26 cellular contexts compared by ENCODE assay signal in the genomic region with DNA sequence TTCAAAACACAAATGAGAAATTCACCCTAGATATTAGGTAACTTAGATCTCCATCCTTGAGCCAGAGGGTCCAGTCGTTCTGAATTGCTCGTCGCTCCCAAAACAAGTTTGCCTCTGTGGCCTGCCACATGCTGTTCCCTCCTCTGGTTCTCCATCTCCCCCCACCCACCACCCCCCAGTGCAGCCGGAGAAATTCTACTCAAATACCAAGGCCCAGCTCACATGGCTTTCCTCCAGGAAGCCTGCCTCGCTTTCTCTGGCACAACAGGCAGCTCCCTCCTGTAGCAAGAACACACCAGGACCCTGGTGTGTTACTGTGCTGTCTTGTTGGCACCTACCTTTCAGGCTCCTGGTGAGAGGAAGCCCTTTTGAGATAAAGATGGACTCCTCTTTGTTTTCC. TPM values are rescaled to one million over a fixed set of nuclear protein-coding genes. Genes with fewer than 3 reads are reported as not detected.
"Had no signal": no experiment of that assay in that cellular context is flagged by ENCODE, and none has a peak within 500 bp of the region (broad histone marks: within the 10 kb centered on the region; RNA-seq: fewer than 3 reads in every experiment).

No MANE protein-coding gene starts in this region.

- H3K27ac ChIP-seq: coronary artery, dorsolateral prefrontal cortex, epithelial cell of prostate, esophagus squamous epithelium, gastrocnemius medialis, heart right ventricle, left ventricle myocardium inferior, lower lobe of right lung had no signal

- DNase-seq: dermis blood vessel endothelial cell; dorsolateral prefrontal cortex; effector CD8-positive, alpha-beta T cell; effector memory CD8-positive, alpha-beta T cell; endodermal cell; erythroblast; esophagus squamous epithelium; foreskin fibroblast; foreskin melanocyte; gastrocnemius medialis; glutamatergic neuron; head of caudate nucleus; heart right ventricle; hippocampal formation; kidney; kidney glomerular epithelial cell; left colon; left ventricle myocardium inferior; lower lobe of right lung; mucosa of descending colon had no signal

- H3K4me1 ChIP-seq: esophagus squamous epithelium, gastrocnemius medialis, heart right ventricle, left ventricle myocardium inferior, lower lobe of right lung had no signal

- H3K36me3 ChIP-seq: esophagus squamous epithelium, gastrocnemius medialis, heart right ventricle, left ventricle myocardium inferior, lower lobe of right lung had no signal

- H3K27me3 ChIP-seq: gastrocnemius medialis had no signal

- H3K4me3 ChIP-seq: coronary artery, dorsolateral prefrontal cortex, esophagus squamous epithelium, gastrocnemius medialis, heart right ventricle, left ventricle myocardium inferior, lower lobe of right lung, mucosa of descending colon had no signal

- H3K9me3 ChIP-seq: esophagus squamous epithelium, gastrocnemius medialis, lower lobe of right lung, mucosa of descending colon had no signal

RNA-seq across cellular contexts. Expression of gene C10orf90, which starts 52.7 kb away (rescaled TPM):
- total RNA-seq: cerebellum, dermis blood vessel endothelial cell, gastrocnemius medialis, glomerular endothelial cell, kidney, left ventricle myocardium inferior, lower lobe of right lung, lung microvascular endothelial cell, mesothelial cell of epicardium had no signal
